27 cellular contexts compared by ENCODE assay signal in genomic region chr4:61068025-61068424, GRCh38.
"Had no signal": no experiment of that assay in that cellular context is flagged by ENCODE, and none has a peak within 500 bp of the region (broad histone marks: within the 10 kb centered on the region; RNA-seq: fewer than 3 reads in every experiment).

No MANE protein-coding gene starts in this region.

- H3K4me2 ChIP-seq: KMS-11 had no signal

- H3K9me3 ChIP-seq: MG63 had no signal

- H3K4me3 ChIP-seq: MG63 had no signal

- H3K9ac ChIP-seq: KMS-11 had no signal

- H3K27me3 ChIP-seq: MG63 had no signal

- DNase-seq: Karpas-422, Kasumi-1, KG1, MG63, MM.1S, NCI-H1048, NCI-H1092, NCI-H1092 treated with DMSO at 0.1 percent for 48 hours, NCI-H1105, NCI-H1105 treated with DMSO at 0.1 percent for 48 hours, NCI-H1417 treated with DMSO at 0.1 percent for 48 hours, NCI-H1436, NCI-H1436 treated with DMSO at 0.1 percent for 48 hours, NCI-H146, NCI-H1694, NCI-H1694 treated with DMSO at 0.1 percent for 48 hours, NCI-H1930, NCI-H2029, NCI-H2029 treated with DMSO at 0.1 percent for 48 hours, NCI-H2171, NCI-H2171 treated with DMSO at 0.1 percent for 48 hours, NCI-H2227 treated with DMSO at 0.1 percent for 48 hours, NCI-H345, NCI-H446, NCI-H446 treated with DMSO at 0.1 percent for 48 hours, NCI-H510A had no signal

- H3K36me3 ChIP-seq: MG63 had no signal

- H3K27ac ChIP-seq: KMS-11 had no signal
